In the genomic region with DNA sequence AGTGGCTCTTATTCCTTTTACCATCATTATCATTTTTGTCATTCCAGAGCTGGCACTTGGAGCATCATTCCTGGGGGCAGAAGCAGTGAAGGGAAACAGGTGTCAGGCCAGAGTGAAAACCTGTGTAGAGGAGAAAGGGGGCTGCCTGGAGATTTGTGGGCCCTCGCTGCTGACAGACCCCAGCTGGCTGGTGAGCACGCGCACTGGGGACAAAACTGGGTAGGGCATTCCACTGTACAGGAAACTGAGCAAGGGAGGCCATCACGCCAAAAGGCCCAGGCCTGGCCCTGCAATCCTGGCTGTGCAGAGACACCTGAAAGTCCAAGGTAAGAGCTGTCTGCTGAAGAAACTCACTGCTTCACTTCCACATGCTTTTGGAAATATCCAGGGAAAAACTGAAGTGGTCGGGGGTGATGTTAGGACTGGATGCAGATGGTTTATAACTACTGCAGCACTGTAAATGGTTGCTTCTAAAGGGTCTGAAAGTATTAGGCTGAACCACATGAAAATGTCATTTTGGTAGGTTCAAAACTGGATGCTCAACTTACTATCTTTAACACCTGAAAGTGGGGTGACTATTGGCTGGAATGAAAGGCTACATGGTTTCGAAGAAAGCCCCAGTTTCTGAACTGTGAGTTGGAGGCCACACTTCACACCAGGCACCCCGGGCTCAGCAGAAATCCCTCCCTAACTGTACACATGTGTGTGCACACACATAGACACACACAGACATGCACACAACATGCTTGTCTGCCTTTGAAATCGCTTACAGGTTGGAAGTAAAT, we compare ENCODE assay signal across 12 cellular contexts.
DNase-seq lines count a peak whose midpoint lies in the region; ATAC-seq and TF ChIP-seq lines count a peak whose summit lies in the region.
"Had no signal": no experiment of that assay in that cellular context is flagged by ENCODE, and none has a peak within 500 bp of the region (broad histone marks: within the 10 kb centered on the region; RNA-seq: fewer than 3 reads in every experiment).

No MANE protein-coding gene starts in this region.

- no peak overlapping the region for H3K4me3 ChIP-seq in stomach
- H3K4me3 ChIP-seq: left ventricle myocardium inferior had no signal

- POLR2A ChIA-PET in T-cell (lab: Charles Lee) = no interaction called here

- intact Hi-C loops in stomach (cut with DNase I; ENCODE audit: low total_unique reads) = loop anchor here (10.0 kb wide), 1 partner anchor 104 kb away; no protein-coding TSS in a partner anchor

- no peak for TF ChIP-seq POLR2A in stomach (IDR thresholded peaks at IDR 0.05)

- no peaks in the 10 kb centered on the region for H3K36me3 Mint-ChIP-seq in T-cell
- H3K36me3 Mint-ChIP-seq: activated naive CD4-positive, alpha-beta T cell treated with anti-CD3 and anti-CD28 coated beads, Interleukin-2, amount 50 U/mL, for 24 hours had no signal

- WGBS in stomach, 5 donors = 78 to 90% (median 86%) methylated on average over 8 of the region's 8 CpGs

- H3K27ac Mint-ChIP-seq in T-cell = no peak overlapping the region
- H3K27ac Mint-ChIP-seq: activated naive CD4-positive, alpha-beta T cell treated with anti-CD3 and anti-CD28 coated beads, Interleukin-2, amount 50 U/mL, for 24 hours; T-helper 1 cell treated with Interleukin-12 subunit alpha and Interleukin-12 subunit beta and Interleukin-4 antibody, amounts not matched to agents 30 μg/mL and 1 μg/mL, for 36 hours had no signal

- H3K9me3 Mint-ChIP-seq in T-cell = no peaks in the 10 kb centered on the region
- H3K9me3 Mint-ChIP-seq: activated naive CD4-positive, alpha-beta T cell treated with anti-CD3 and anti-CD28 coated beads, Interleukin-2, amount 50 U/mL, for 24 hours; T-helper 1 cell treated with Interleukin-12 subunit alpha and Interleukin-12 subunit beta and Interleukin-4 antibody, amounts not matched to agents 30 μg/mL and 1 μg/mL, for 36 hours had no signal

- peak; percentile 69 for ATAC-seq in GM19023 (IDR thresholded peaks at IDR 0.05; ENCODE audit: unreplicated experiment)
- peak; percentile 88 for ATAC-seq in GM21717 (IDR thresholded peaks at IDR 0.05; ENCODE audit: unreplicated experiment)
- ATAC-seq in HG03432 (IDR thresholded peaks at IDR 0.05; ENCODE audit: unreplicated experiment) = peak; percentile 68
- no peak for ATAC-seq in T-cell (replicated peaks in 1 of 4)

- no peaks in the 10 kb centered on the region for H3K36me3 ChIP-seq in stomach
- H3K36me3 ChIP-seq: left ventricle myocardium inferior had no signal

- peaks cover 0 to 18% (median 8%) of the 10 kb centered on the region in 4 donors for H3K4me1 ChIP-seq in stomach

- CTCF ChIA-PET in T-cell (lab: Charles Lee) = no interaction called here

- no peak overlapping the region for H3K27ac ChIP-seq in stomach
- H3K27ac ChIP-seq: left ventricle myocardium inferior had no signal

- DNase-seq in stomach (peak; percentile 21), T-cell (no peak), DMS 273 (lab: John Stamatoyannopoulos, UW; ENCODE audit: unreplicated experiment) (no peak), GM19238 (ENCODE audit: insufficient read length, low spot score) (no peak)
- DNase-seq: KBM-7; left ventricle myocardium inferior; stimulated activated naive CD4-positive, alpha-beta T cell treated with Interleukin-2 at 50 U/mL for 16 hours had no signal

- peaks cover 5 to 12% of the 10 kb centered on the region in 2 donors for H3K27me3 Mint-ChIP-seq in T-cell
- H3K27me3 Mint-ChIP-seq: activated naive CD4-positive, alpha-beta T cell treated with anti-CD3 and anti-CD28 coated beads, Interleukin-2, amount 50 U/mL, for 24 hours had no signal

- no peaks in the 10 kb centered on the region for H3K27me3 ChIP-seq in stomach

- TF ChIP-seq EP300 in stomach (IDR thresholded peaks at IDR 0.05) = no peak

- H3K9me3 ChIP-seq in stomach = no peaks in the 10 kb centered on the region
- H3K9me3 ChIP-seq: left ventricle myocardium inferior had no signal

- TF ChIP-seq CTCF in stomach (IDR thresholded peaks at IDR 0.05) = no peak

- H3K4me1 Mint-ChIP-seq in T-cell = peaks cover 6 to 15% (median 6%) of the 10 kb centered on the region in 3 donors

- H3K4me3 Mint-ChIP-seq in T-cell = no peak overlapping the region
- H3K4me3 Mint-ChIP-seq: activated naive CD4-positive, alpha-beta T cell treated with anti-CD3 and anti-CD28 coated beads, Interleukin-2, amount 50 U/mL, for 24 hours; T-helper 1 cell treated with Interleukin-12 subunit alpha and Interleukin-12 subunit beta and Interleukin-4 antibody, amounts not matched to agents 30 μg/mL and 1 μg/mL, for 36 hours had no signal

Comparison
In these comparisons a context has a peak if more than half of its experiments do, and no peak if none do; other contexts are left out.
1. ATAC-seq: peak in GM19023 (single experiment), GM21717 (single experiment) and HG03432 (single experiment); none in T-cell (0 of 4).